In genomic region chr17:66976379-66976663, GRCh38 we compare ENCODE assay signal across 41 cellular contexts. TPM values are rescaled to one million over a fixed set of nuclear protein-coding genes. Genes with fewer than 3 reads are reported as not detected.
"Had no signal": no experiment of that assay in that cellular context is flagged by ENCODE, and none has a peak within 500 bp of the region (broad histone marks: within the 10 kb centered on the region; RNA-seq: fewer than 3 reads in every experiment).

No MANE protein-coding gene starts in this region.

- ATAC-seq: activated CD4-positive, alpha-beta T cell treated with anti-CD3 and anti-CD28 coated beads for 36 hours; activated CD4-positive, CD25-positive, alpha-beta regulatory T cell treated with anti-CD3 and anti-CD28 coated beads, Interleukin-2, amount 50 U/mL, for 24 hours; activated CD8-positive, alpha-beta T cell treated with anti-CD3 and anti-CD28 coated beads for 36 hours; activated naive CD4-positive, alpha-beta T cell treated with anti-CD3 and anti-CD28 coated beads, Interleukin-2, amount 50 U/mL, for 72 hours; activated T-cell treated with anti-CD3 and anti-CD28 coated beads, Interleukin-2, amount 50 U/mL, for 4 hours; activated T-cell treated with anti-CD3 and anti-CD28 coated beads, Interleukin-2, amount 50 U/mL, for 72 hours; activated T-helper 17 cell treated with anti-CD3 and anti-CD28 coated beads, Interleukin-2, amount 50 U/mL, for 72 hours; body of pancreas had no signal

- H3K9me3 Mint-ChIP-seq: activated CD4-positive, alpha-beta memory T cell treated with anti-CD3 and anti-CD28 coated beads for 36 hours; activated CD4-positive, alpha-beta T cell treated with anti-CD3 and anti-CD28 coated beads, Interleukin-2, amount 10 ng/mL, durations not matched to agents 7 days and 5 days; activated CD8-positive, alpha-beta T cell treated with anti-CD3 and anti-CD28 coated beads for 36 hours; activated naive CD4-positive, alpha-beta T cell treated with anti-CD3 and anti-CD28 coated beads for 36 hours; activated naive CD4-positive, alpha-beta T cell treated with anti-CD3 and anti-CD28 coated beads, Interleukin-2, amount 50 U/mL, for 72 hours; activated naive CD8-positive, alpha-beta T cell treated with anti-CD3 and anti-CD28 coated beads for 36 hours; activated T-cell treated with anti-CD3 and anti-CD28 coated beads, Interleukin-2, amount 50 U/mL, for 4 hours; activated T-cell treated with anti-CD3 and anti-CD28 coated beads, Interleukin-2, amount 50 U/mL, for 72 hours; activated T-helper 1 cell treated with anti-CD3 and anti-CD28 coated beads, Interleukin-12 subunit alpha, Interleukin-12 subunit beta, Interleukin-2, Interleukin-4 antibody, amounts not matched to agents 30 ng/mL and 10 ng/mL and 1 ng/mL, durations not matched to agents 14 hours and 24 hours and 36 hours; activated T-helper 17 cell treated with anti-CD3 and anti-CD28 coated beads, Interleukin-2, amount 50 U/mL, for 72 hours; central memory CD8-positive, alpha-beta T cell; T-helper 1 cell treated with Interleukin-12 subunit alpha and Interleukin-12 subunit beta and Interleukin-4 antibody, amounts not matched to agents 30 μg/mL and 1 μg/mL, for 36 hours; T-helper 2 cell treated with Interferon-gamma antibody and Interleukin-4, amounts not matched to agents 5 μg/mL and 100 μg/mL, for 36 hours had no signal

- H3K4me3 Mint-ChIP-seq: activated CD4-positive, alpha-beta memory T cell treated with anti-CD3 and anti-CD28 coated beads for 36 hours; activated CD4-positive, alpha-beta T cell treated with anti-CD3 and anti-CD28 coated beads for 36 hours; activated CD4-positive, alpha-beta T cell treated with anti-CD3 and anti-CD28 coated beads, Interleukin-2, amount 10 ng/mL, durations not matched to agents 7 days and 5 days; activated CD8-positive, alpha-beta T cell treated with anti-CD3 and anti-CD28 coated beads for 36 hours; activated naive CD4-positive, alpha-beta T cell treated with anti-CD3 and anti-CD28 coated beads for 36 hours; activated naive CD8-positive, alpha-beta T cell treated with anti-CD3 and anti-CD28 coated beads for 36 hours; activated T-cell treated with anti-CD3 and anti-CD28 coated beads, Interleukin-2, amount 50 U/mL, for 4 hours; activated T-cell treated with anti-CD3 and anti-CD28 coated beads, Interleukin-2, amount 50 U/mL, for 72 hours; activated T-helper 1 cell treated with anti-CD3 and anti-CD28 coated beads, Interleukin-12 subunit alpha, Interleukin-12 subunit beta, Interleukin-2, Interleukin-4 antibody, amounts not matched to agents 30 ng/mL and 10 ng/mL and 1 ng/mL, durations not matched to agents 14 hours and 24 hours and 36 hours; activated T-helper 17 cell treated with anti-CD3 and anti-CD28 coated beads, Interleukin-2, amount 50 U/mL, for 72 hours; central memory CD8-positive, alpha-beta T cell; T-helper 1 cell treated with Interleukin-12 subunit alpha and Interleukin-12 subunit beta and Interleukin-4 antibody, amounts not matched to agents 30 μg/mL and 1 μg/mL, for 36 hours; T-helper 2 cell treated with Interferon-gamma antibody and Interleukin-4, amounts not matched to agents 5 μg/mL and 100 μg/mL, for 36 hours had no signal

- FAIRE-seq: astrocyte, TTC549 had no signal

- DNase-seq: activated CD4-positive, alpha-beta memory T cell treated with anti-CD3 and anti-CD28 coated beads for 36 hours; activated CD4-positive, alpha-beta T cell treated with anti-CD3 and anti-CD28 coated beads for 1 hour; activated CD4-positive, alpha-beta T cell treated with anti-CD3 and anti-CD28 coated beads for 36 hours; activated CD4-positive, alpha-beta T cell treated with anti-CD3 and anti-CD28 coated beads for 48 hours; activated CD4-positive, alpha-beta T cell treated with anti-CD3 and anti-CD28 coated beads, Interleukin-2, amount 10 ng/mL, durations not matched to agents 7 days and 5 days; activated CD4-positive, alpha-beta T cell treated with anti-CD3 and anti-CD28 coated beads, Interleukin-2, amount 50 U/mL, for 4 hours; activated CD4-positive, CD25-positive, alpha-beta regulatory T cell; activated CD8-positive, alpha-beta memory T cell treated with anti-CD3 and anti-CD28 coated beads, Interleukin-2, amount 50 U/mL, for 4 hours; activated CD8-positive, alpha-beta T cell treated with anti-CD3 and anti-CD28 coated beads for 36 hours; activated effector memory CD4-positive, alpha-beta T cell treated with anti-CD3 and anti-CD28 coated beads, Interleukin-2, amount 50 U/mL, for 16 hours; activated gamma-delta T cell treated with Interleukin-2 at 50 U/mL for 16 hours; activated naive CD4-positive, alpha-beta T cell; activated naive CD4-positive, alpha-beta T cell treated with anti-CD3 and anti-CD28 coated beads for 36 hours; activated naive CD4-positive, alpha-beta T cell treated with anti-CD3 and anti-CD28 coated beads, Interleukin-2, amount 50 U/mL, for 16 hours; activated naive CD8-positive, alpha-beta T cell treated with anti-CD3 and anti-CD28 coated beads for 36 hours; activated T-cell treated with anti-CD3 and anti-CD28 coated beads for 4 hours; activated T-cell treated with anti-CD3 and anti-CD28 coated beads, Interleukin-2, amount 50 U/mL, for 1 hour; activated T-cell treated with anti-CD3 and anti-CD28 coated beads, Interleukin-2, amount 50 U/mL, for 4 hours; activated T-cell treated with anti-CD3 and anti-CD28 coated beads, Interleukin-2, amount 50 U/mL, for 72 hours; amniotic stem cell; aorta; brain microvascular endothelial cell; cerebellar nuclear complex; SW 1271; T-helper 1 cell; T-helper 2 cell; T-helper 9 cell had no signal

- H3K4me3 ChIP-seq: adrenal gland, body of pancreas, breast epithelium had no signal

- H3K4me1 ChIP-seq: body of pancreas had no signal

- H3K36me3 Mint-ChIP-seq: activated CD4-positive, alpha-beta memory T cell treated with anti-CD3 and anti-CD28 coated beads for 36 hours; activated naive CD4-positive, alpha-beta T cell treated with anti-CD3 and anti-CD28 coated beads, Interleukin-2, amount 50 U/mL, for 72 hours; activated naive CD8-positive, alpha-beta T cell treated with anti-CD3 and anti-CD28 coated beads for 36 hours had no signal

- H3K36me3 ChIP-seq: adrenal gland, brain microvascular endothelial cell, breast epithelium had no signal

- H3K4me1 Mint-ChIP-seq: activated CD4-positive, alpha-beta T cell treated with anti-CD3 and anti-CD28 coated beads for 36 hours; activated CD4-positive, alpha-beta T cell treated with anti-CD3 and anti-CD28 coated beads, Interleukin-2, amount 10 ng/mL, durations not matched to agents 7 days and 5 days; activated naive CD8-positive, alpha-beta T cell treated with anti-CD3 and anti-CD28 coated beads for 36 hours; activated T-helper 17 cell treated with anti-CD3 and anti-CD28 coated beads, Interleukin-2, amount 50 U/mL, for 72 hours had no signal

- H3K27ac Mint-ChIP-seq: activated CD4-positive, alpha-beta memory T cell treated with anti-CD3 and anti-CD28 coated beads for 36 hours; activated CD4-positive, alpha-beta T cell treated with anti-CD3 and anti-CD28 coated beads for 36 hours; activated CD4-positive, alpha-beta T cell treated with anti-CD3 and anti-CD28 coated beads, Interleukin-2, amount 10 ng/mL, durations not matched to agents 7 days and 5 days; activated CD8-positive, alpha-beta T cell treated with anti-CD3 and anti-CD28 coated beads for 36 hours; activated naive CD4-positive, alpha-beta T cell treated with anti-CD3 and anti-CD28 coated beads for 36 hours; activated naive CD8-positive, alpha-beta T cell treated with anti-CD3 and anti-CD28 coated beads for 36 hours; activated T-cell treated with anti-CD3 and anti-CD28 coated beads, Interleukin-2, amount 50 U/mL, for 72 hours; activated T-helper 1 cell treated with anti-CD3 and anti-CD28 coated beads, Interleukin-12 subunit alpha, Interleukin-12 subunit beta, Interleukin-2, Interleukin-4 antibody, amounts not matched to agents 30 ng/mL and 10 ng/mL and 1 ng/mL, durations not matched to agents 14 hours and 24 hours and 36 hours; activated T-helper 17 cell treated with anti-CD3 and anti-CD28 coated beads, Interleukin-2, amount 50 U/mL, for 72 hours; T-helper 1 cell treated with Interleukin-12 subunit alpha and Interleukin-12 subunit beta and Interleukin-4 antibody, amounts not matched to agents 30 μg/mL and 1 μg/mL, for 36 hours; T-helper 2 cell treated with Interferon-gamma antibody and Interleukin-4, amounts not matched to agents 5 μg/mL and 100 μg/mL, for 36 hours had no signal

- H3K27ac ChIP-seq: body of pancreas, brain microvascular endothelial cell, VCaP had no signal

- H3K27me3 ChIP-seq: adrenal gland, body of pancreas had no signal

- H3K9me3 ChIP-seq: adrenal gland, body of pancreas, breast epithelium had no signal

RNA-seq across cellular contexts. Expression of gene CACNG4, which starts 11.8 kb away (rescaled TPM):
- total RNA-seq: activated CD4-positive, alpha-beta memory T cell treated with anti-CD3 and anti-CD28 coated beads for 36 hours; activated CD4-positive, alpha-beta T cell treated with anti-CD3 and anti-CD28 coated beads for 36 hours; activated CD4-positive, alpha-beta T cell treated with anti-CD3 and anti-CD28 coated beads, Interleukin-2, amount 10 ng/mL, durations not matched to agents 7 days and 5 days; activated CD8-positive, alpha-beta memory T cell treated with anti-CD3 and anti-CD28 coated beads for 36 hours; activated CD8-positive, alpha-beta T cell treated with anti-CD3 and anti-CD28 coated beads for 36 hours; activated naive CD4-positive, alpha-beta T cell treated with anti-CD3 and anti-CD28 coated beads for 36 hours; activated naive CD4-positive, alpha-beta T cell treated with anti-CD3 and anti-CD28 coated beads, Interleukin-2, amount 50 U/mL, for 72 hours; activated naive CD8-positive, alpha-beta T cell treated with anti-CD3 and anti-CD28 coated beads for 36 hours; activated T-cell treated with anti-CD3 and anti-CD28 coated beads, Interleukin-2, amount 50 U/mL, for 72 hours; activated T-helper 1 cell treated with anti-CD3 and anti-CD28 coated beads, Interleukin-12 subunit alpha, Interleukin-12 subunit beta, Interleukin-2, Interleukin-4 antibody, amounts not matched to agents 30 ng/mL and 10 ng/mL and 1 ng/mL, durations not matched to agents 14 hours and 24 hours and 36 hours; activated T-helper 17 cell treated with anti-CD3 and anti-CD28 coated beads, Interleukin-2, amount 50 U/mL, for 72 hours; aorta had no signal
- polyA plus RNA-seq: aorta had no signal
